Comparison of ENCODE assay signal across 12 cellular contexts in genomic region chr10:94292448-94293118, GRCh38.
DNase-seq lines count a peak whose midpoint lies in the region; ATAC-seq and TF ChIP-seq lines count a peak whose summit lies in the region.
"Had no signal": no experiment of that assay in that cellular context is flagged by ENCODE, and none has a peak within 500 bp of the region (broad histone marks: within the 10 kb centered on the region; RNA-seq: fewer than 3 reads in every experiment).

No MANE protein-coding gene starts in this region.

- CTCF ChIA-PET in AG04449 (lab: Yijun Ruan, JAX) (interaction anchor here (0.9 to 3.3 kb wide), 4 partner anchors 10 to 28 kb away, joined by 3 to 21 read pairs (median 5); no protein-coding TSS in a partner anchor), MCF 10A (lab: Yijun Ruan, JAX) (interaction anchor here (1.2 kb wide), 1 partner anchor 377 kb away, joined by 3 read pairs; no protein-coding TSS in a partner anchor)

- no peaks in the 10 kb centered on the region for H3K4me1 ChIP-seq in left lung
- H3K4me1 ChIP-seq: BE2C, upper lobe of right lung had no signal

- TF ChIP-seq CTCF in AG04449 (IDR thresholded peaks at IDR 0.05; ENCODE audit: insufficient read depth, low read length, missing control alignments) = no peak
- TF ChIP-seq CTCF in MCF 10A (IDR thresholded peaks at IDR 0.05; ENCODE audit: unreplicated experiment) = no peak
- TF ChIP-seq CTCF in left lung (IDR thresholded peaks at IDR 0.05) = no peak

- ATAC-seq in left lung (peak; percentile 33), HG03135 (IDR thresholded peaks at IDR 0.05; ENCODE audit: unreplicated experiment) (no peak)
- no peak for ATAC-seq in natural killer cell treated with Interleukin-12 subunit alpha and Interleukin-12 subunit beta and Interleukin-15 and Interleukin-18, amount 100 ng/mL, for 72 hours
- ATAC-seq: upper lobe of right lung had no signal

- H3K9me3 ChIP-seq in left lung = no peaks in the 10 kb centered on the region
- H3K9me3 ChIP-seq: BE2C, upper lobe of right lung had no signal

- intact Hi-C loops in MCF 10A (cut with micrococcal nuclease) = no loop called here
- intact Hi-C loops in left lung (cut with DNase I) = no loop called here

- no peaks in the 10 kb centered on the region for H3K9me3 Mint-ChIP-seq in MCF 10A (ENCODE audit: unreplicated experiment)
- no peaks in the 10 kb centered on the region for H3K9me3 Mint-ChIP-seq in natural killer cell treated with Interleukin-12 subunit alpha and Interleukin-12 subunit beta and Interleukin-15 and Interleukin-18, amount 100 ng/mL, for 72 hours
- H3K9me3 Mint-ChIP-seq: nephron progenitor cell had no signal

- POLR2A ChIA-PET in AG04449 (lab: Yijun Ruan, JAX) = no interaction called here
- POLR2A ChIA-PET in MCF 10A (lab: Yijun Ruan, JAX) = no interaction called here

- H3K4me3 ChIP-seq in AG04449 (ENCODE audit: low read depth, low read length) (no peak overlapping the region), left lung (no peak overlapping the region)
- H3K4me3 ChIP-seq: upper lobe of right lung had no signal

- peak; percentile 49 for DNase-seq in AG04449 (ENCODE audit: low read depth, low spot score)
- peak; percentile 61 for DNase-seq in KBM-7
- peak; percentile 17 for DNase-seq in MCF 10A (ENCODE audit: unreplicated experiment)
- no peak for DNase-seq in left lung
- DNase-seq in ureter (ENCODE audit: low spot score) = no peak
- no peak for DNase-seq in natural killer cell treated with Interleukin-12 subunit alpha and Interleukin-12 subunit beta and Interleukin-15 and Interleukin-18, amount 100 ng/mL, for 72 hours (ENCODE audit: low spot score)
- DNase-seq in NCI-H146 (lab: John Stamatoyannopoulos, UW) = no peak
- DNase-seq: BE2C, nephron progenitor cell, T1000, upper lobe of right lung had no signal

- no peaks in the 10 kb centered on the region for H3K27me3 ChIP-seq in left lung
- H3K27me3 ChIP-seq: BE2C, upper lobe of right lung had no signal

- H3K4me3 Mint-ChIP-seq in MCF 10A (ENCODE audit: unreplicated experiment) = no peak overlapping the region
- H3K4me3 Mint-ChIP-seq in natural killer cell treated with Interleukin-12 subunit alpha and Interleukin-12 subunit beta and Interleukin-15 and Interleukin-18, amount 100 ng/mL, for 72 hours = no peak overlapping the region
- H3K4me3 Mint-ChIP-seq: nephron progenitor cell had no signal

- no peaks in the 10 kb centered on the region for H3K27me3 Mint-ChIP-seq in MCF 10A (ENCODE audit: insufficient read depth, unreplicated experiment)
- peaks cover 28 to 43% of the 10 kb centered on the region in 2 donors for H3K27me3 Mint-ChIP-seq in natural killer cell treated with Interleukin-12 subunit alpha and Interleukin-12 subunit beta and Interleukin-15 and Interleukin-18, amount 100 ng/mL, for 72 hours

- H3K36me3 Mint-ChIP-seq in MCF 10A (ENCODE audit: insufficient read depth, unreplicated experiment) = no peaks in the 10 kb centered on the region
- H3K36me3 Mint-ChIP-seq in natural killer cell treated with Interleukin-12 subunit alpha and Interleukin-12 subunit beta and Interleukin-15 and Interleukin-18, amount 100 ng/mL, for 72 hours = no peaks in the 10 kb centered on the region

- H3K27ac ChIP-seq in left lung = no peak overlapping the region
- H3K27ac ChIP-seq: upper lobe of right lung had no signal

- no peaks in the 10 kb centered on the region for H3K4me1 Mint-ChIP-seq in MCF 10A (ENCODE audit: insufficient read depth, unreplicated experiment)
- no peaks in the 10 kb centered on the region for H3K4me1 Mint-ChIP-seq in natural killer cell treated with Interleukin-12 subunit alpha and Interleukin-12 subunit beta and Interleukin-15 and Interleukin-18, amount 100 ng/mL, for 72 hours (ENCODE audit: low read depth in 2 of 2)
- H3K4me1 Mint-ChIP-seq: nephron progenitor cell had no signal

- no peak overlapping the region for H3K27ac Mint-ChIP-seq in MCF 10A (ENCODE audit: low read depth, unreplicated experiment)
- H3K27ac Mint-ChIP-seq in natural killer cell treated with Interleukin-12 subunit alpha and Interleukin-12 subunit beta and Interleukin-15 and Interleukin-18, amount 100 ng/mL, for 72 hours = no peak overlapping the region
- H3K27ac Mint-ChIP-seq: nephron progenitor cell had no signal

- BruUV-seq in MCF 10A (replicated peaks; lab: Mats Ljungman, UMichigan) = no TSS peak

- in situ Hi-C loops in KBM-7 (cut with MboI; ENCODE audit: low pct_unique_long_range_greater_than_20kb, low sequenced_read_pairs) = no loop called here

- no peaks in the 10 kb centered on the region for H3K36me3 ChIP-seq in left lung
- H3K36me3 ChIP-seq: BE2C, upper lobe of right lung had no signal

Comparison
In these comparisons a context has a peak if more than half of its experiments do, and no peak if none do; other contexts are left out.
1. DNase-seq: peak in AG04449 (single experiment), KBM-7 (single experiment) and MCF 10A (single experiment); none in left lung (0 of 2), ureter (single experiment), natural killer cell treated with Interleukin-12 subunit alpha and Interleukin-12 subunit beta and Interleukin-15 and Interleukin-18, amount 100 ng/mL, for 72 hours (single experiment) and NCI-H146 (single experiment).